20 cellular contexts compared by ENCODE assay signal in the genomic region with DNA sequence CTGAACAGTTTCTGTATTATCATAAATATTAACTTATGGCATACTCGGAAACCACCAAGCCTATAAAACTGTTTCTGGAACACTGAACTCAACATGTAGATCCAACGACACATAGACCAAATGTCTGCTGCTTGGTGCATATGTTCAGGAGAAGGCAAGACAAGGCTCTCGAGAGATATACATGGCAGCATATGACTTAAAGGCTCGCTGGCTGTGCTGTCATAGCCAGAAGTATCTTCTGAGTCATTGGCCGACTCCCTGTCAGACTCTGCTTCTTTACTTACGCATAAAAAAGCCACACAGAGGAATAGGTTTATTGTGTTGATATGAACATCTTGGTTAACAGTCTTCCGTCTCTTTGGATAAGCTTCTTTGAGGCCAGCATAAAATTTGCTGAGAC.
"Had no signal": no experiment of that assay in that cellular context is flagged by ENCODE, and none has a peak within 500 bp of the region (broad histone marks: within the 10 kb centered on the region; RNA-seq: fewer than 3 reads in every experiment).

No MANE protein-coding gene starts in this region.

- H3K27ac Mint-ChIP-seq: natural killer cell treated with Interleukin-12 subunit alpha and Interleukin-12 subunit beta and Interleukin-15 and Interleukin-18, amount 100 ng/mL, for 72 hours; neural progenitor cell; stimulated activated memory B cell treated with anti-CD40 and anti-IgM and Interleukin-4, amounts not matched to agents 10 μg/mL and 1 μg/mL and 100 μg/mL, for 72 hours; stimulated activated naive CD8-positive, alpha-beta T cell treated with anti-CD3 and anti-CD28 coated beads, Interleukin-15, amount 100 ng/mL, for 72 hours had no signal

- DNase-seq: central memory CD4-positive, alpha-beta T cell; erythroblast; heart left ventricle; hypothalamus; kidney glomerular epithelial cell; midbrain; nucleus accumbens; ovary; sigmoid colon; small intestine; stimulated activated CD4-positive, alpha-beta T cell treated with anti-CD3 and anti-CD28 coated beads, Interleukin-2, amount 100 ng/mL, for 48 hours; stimulated activated CD8-positive, alpha-beta memory T cell treated with anti-CD3 and anti-CD28 coated beads, Interleukin-4, amount 100 ng/mL, for 48 hours; stimulated activated naive CD8-positive, alpha-beta T cell treated with anti-CD3 and anti-CD28 coated beads, Interleukin-15, amount 100 ng/mL, for 72 hours; testis had no signal

- H3K4me3 Mint-ChIP-seq: natural killer cell treated with Interleukin-12 subunit alpha and Interleukin-12 subunit beta and Interleukin-15 and Interleukin-18, amount 100 ng/mL, for 72 hours; neural progenitor cell; stimulated activated memory B cell treated with anti-CD40 and anti-IgM and Interleukin-4, amounts not matched to agents 10 μg/mL and 1 μg/mL and 100 μg/mL, for 72 hours; stimulated activated naive CD8-positive, alpha-beta T cell treated with anti-CD3 and anti-CD28 coated beads, Interleukin-15, amount 100 ng/mL, for 72 hours had no signal

- H3K4me3 ChIP-seq: heart left ventricle, neural progenitor cell, ovary, right atrium auricular region, sigmoid colon, testis, tibial nerve had no signal

- H3K36me3 Mint-ChIP-seq: neural progenitor cell had no signal

- H3K4me1 ChIP-seq: sigmoid colon, testis, tibial nerve had no signal

- H3K27me3 Mint-ChIP-seq: natural killer cell treated with Interleukin-12 subunit alpha and Interleukin-12 subunit beta and Interleukin-15 and Interleukin-18, amount 100 ng/mL, for 72 hours; stimulated activated memory B cell treated with anti-CD40 and anti-IgM and Interleukin-4, amounts not matched to agents 10 μg/mL and 1 μg/mL and 100 μg/mL, for 72 hours; stimulated activated naive CD8-positive, alpha-beta T cell treated with anti-CD3 and anti-CD28 coated beads, Interleukin-15, amount 100 ng/mL, for 72 hours had no signal

- H3K9me3 ChIP-seq: heart left ventricle, ovary, right atrium auricular region, sigmoid colon, testis, tibial nerve had no signal

- H2AFZ ChIP-seq: neural progenitor cell had no signal

- H3K4me1 Mint-ChIP-seq: stimulated activated memory B cell treated with anti-CD40 and anti-IgM and Interleukin-4, amounts not matched to agents 10 μg/mL and 1 μg/mL and 100 μg/mL, for 72 hours; stimulated activated naive CD8-positive, alpha-beta T cell treated with anti-CD3 and anti-CD28 coated beads, Interleukin-15, amount 100 ng/mL, for 72 hours had no signal

- H3K4me2 ChIP-seq: neural progenitor cell had no signal

- H3K9me3 Mint-ChIP-seq: natural killer cell treated with Interleukin-12 subunit alpha and Interleukin-12 subunit beta and Interleukin-15 and Interleukin-18, amount 100 ng/mL, for 72 hours; neural progenitor cell; stimulated activated memory B cell treated with anti-CD40 and anti-IgM and Interleukin-4, amounts not matched to agents 10 μg/mL and 1 μg/mL and 100 μg/mL, for 72 hours; stimulated activated naive CD8-positive, alpha-beta T cell treated with anti-CD3 and anti-CD28 coated beads, Interleukin-15, amount 100 ng/mL, for 72 hours had no signal

- H3K9ac ChIP-seq: neural progenitor cell had no signal

- H3K36me3 ChIP-seq: neural progenitor cell, ovary had no signal

- H3K27ac ChIP-seq: heart left ventricle, neural progenitor cell, ovary, right atrium auricular region, sigmoid colon, testis, tibial nerve had no signal

- ATAC-seq: heart left ventricle; left lobe of liver; stimulated activated memory B cell treated with anti-CD40 and anti-IgM and Interleukin-4, amounts not matched to agents 10 μg/mL and 1 μg/mL and 100 μg/mL, for 72 hours; stimulated activated naive CD8-positive, alpha-beta T cell treated with anti-CD3 and anti-CD28 coated beads, Interleukin-15, amount 100 ng/mL, for 72 hours had no signal

- H3K27me3 ChIP-seq: heart left ventricle, neural progenitor cell, ovary, right atrium auricular region, sigmoid colon, testis, tibial nerve had no signal
